In the genomic region with DNA sequence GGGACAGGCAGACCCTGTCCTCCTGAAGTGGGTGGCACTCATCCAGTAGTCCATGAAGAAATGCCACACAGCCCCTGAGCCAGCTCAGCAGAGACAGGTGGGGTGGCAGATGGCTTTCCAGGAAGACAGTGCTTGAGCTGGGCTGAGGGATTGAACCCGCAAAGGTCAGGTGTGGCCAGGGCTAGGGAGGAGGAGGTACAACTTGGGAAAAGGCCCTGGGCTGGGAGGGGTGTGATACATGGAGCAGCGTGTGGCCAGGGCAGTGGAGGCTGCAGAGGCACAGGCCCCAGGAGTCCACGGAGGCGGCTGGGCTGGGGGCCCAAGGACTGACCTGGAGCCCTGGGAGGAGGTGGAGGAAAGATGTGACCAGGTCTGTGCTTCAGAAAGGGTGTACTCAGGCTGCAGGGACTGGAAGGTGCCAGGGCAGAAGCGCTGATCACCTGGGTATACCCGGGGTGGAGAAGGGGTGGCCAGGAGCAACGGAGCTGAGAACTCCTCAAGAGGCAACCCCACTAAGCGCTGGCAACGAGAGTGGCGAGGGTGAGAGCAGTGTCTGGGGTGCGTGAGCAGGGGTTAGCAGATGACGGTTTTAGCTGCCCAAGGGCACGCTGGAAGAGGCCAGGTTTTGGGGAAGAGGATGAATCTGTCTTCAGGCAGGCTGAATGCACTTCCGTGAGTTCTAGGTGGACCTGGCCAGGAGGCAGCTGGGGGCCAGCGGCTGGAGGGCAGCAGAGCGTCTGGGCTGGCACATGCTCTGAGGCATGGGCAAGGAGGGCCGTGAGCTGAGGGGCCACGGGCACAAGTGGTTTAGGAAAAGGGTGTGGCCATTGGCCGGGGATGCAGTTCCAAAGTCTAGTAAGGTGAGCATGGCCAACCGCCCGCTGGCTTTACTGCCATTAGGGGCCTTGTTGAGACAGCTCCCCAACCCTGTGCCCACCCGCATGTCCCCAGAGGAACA, we compare ENCODE assay signal across 29 cellular contexts. TPM values are rescaled to one million over a fixed set of nuclear protein-coding genes. Genes with fewer than 3 reads are reported as not detected.
DNase-seq lines count a peak whose midpoint lies in the region; ATAC-seq, FAIRE-seq and TF ChIP-seq lines count a peak whose summit lies in the region.
"Had no signal": no experiment of that assay in that cellular context is flagged by ENCODE, and none has a peak within 500 bp of the region (broad histone marks: within the 10 kb centered on the region; RNA-seq: fewer than 3 reads in every experiment).

No MANE protein-coding gene starts in this region.

- H3K9me3 Mint-ChIP-seq in Calu3 (ENCODE audit: low read depth, unreplicated experiment): no peaks in the 10 kb centered on the region
- no peaks in the 10 kb centered on the region for H3K9me3 Mint-ChIP-seq in astrocyte (ENCODE audit: unreplicated experiment)
- H3K9me3 Mint-ChIP-seq in nephron: no peaks in the 10 kb centered on the region
- H3K9me3 Mint-ChIP-seq: activated T-helper 2 cell treated with anti-CD3 and anti-CD28 coated beads, Interferon-gamma antibody, Interleukin-2, Interleukin-4, amounts not matched to agents 10 μg/mL and 5 μg/mL and 100 μg/mL, durations not matched to agents 14 hours and 24 hours and 36 hours; stimulated activated effector memory CD8-positive, alpha-beta T cell treated with anti-CD3 and anti-CD28 coated beads, Interleukin-12 subunit alpha, Interleukin-12 subunit beta, amount 100 ng/mL, for 72 hours had no signal

- no peak overlapping the region for H2AFZ ChIP-seq in astrocyte (ENCODE audit: low read depth, low read length)
- H2AFZ ChIP-seq: GM23248 had no signal

- H3K27me3 Mint-ChIP-seq in Calu3 (ENCODE audit: unreplicated experiment) (no peaks in the 10 kb centered on the region), astrocyte (ENCODE audit: low read depth, unreplicated experiment) (no peaks in the 10 kb centered on the region), nephron (ENCODE audit: low read depth) (peaks cover 26% of the 10 kb centered on the region)

- CTCF ChIA-PET in Calu3 (lab: Charles Lee): no interaction called here

- no peaks in the 10 kb centered on the region for H3K9me3 ChIP-seq in astrocyte (ENCODE audit: insufficient read depth, low read depth, low read length)
- H3K9me3 ChIP-seq: A549, pancreas had no signal

- no peak for TF ChIP-seq CTCF in Calu3 (IDR thresholded peaks at IDR 0.05; ENCODE audit: unreplicated experiment)
- TF ChIP-seq CTCF in astrocyte (IDR thresholded peaks at IDR 0.05; ENCODE audit: insufficient read depth, low read depth, low read length): no peak
- no peak for TF ChIP-seq CTCF in nephron (IDR thresholded peaks at IDR 0.05; ENCODE audit: unreplicated experiment in 3 of 3)

- no peak for ATAC-seq in GM19397 (IDR thresholded peaks at IDR 0.05; ENCODE audit: unreplicated experiment)
- no peak for ATAC-seq in GM21447 (IDR thresholded peaks at IDR 0.05; ENCODE audit: unreplicated experiment)
- ATAC-seq: A549; Panc1; pancreas; sciatic nerve; SK-N-SH treated with all-trans-retinoic acid at 6 μM for 48 hours; stimulated activated effector memory CD8-positive, alpha-beta T cell treated with anti-CD3 and anti-CD28 coated beads, Interleukin-12 subunit alpha, Interleukin-12 subunit beta, amount 100 ng/mL, for 72 hours had no signal

- H3K4me1 ChIP-seq in astrocyte (ENCODE audit: insufficient read depth, low read length): peaks cover 6% of the 10 kb centered on the region

- FAIRE-seq in astrocyte (lab: Jason Lieb, UNC): no peak
- FAIRE-seq: A549, bronchial epithelial cell, G401.6, keratinocyte, pancreas had no signal

- peaks cover 10% of the 10 kb centered on the region for H3K79me2 ChIP-seq in astrocyte (ENCODE audit: insufficient read depth, low read length)

- BruUV-seq in Calu3 (replicated peaks; lab: Mats Ljungman, UMichigan): no TSS peak

- intact Hi-C loops in Calu3 (cut with micrococcal nuclease; ENCODE audit: unreplicated experiment): no loop called here

- peaks cover 36% of the 10 kb centered on the region for H3K36me3 Mint-ChIP-seq in Calu3 (ENCODE audit: insufficient read depth, unreplicated experiment)
- H3K36me3 Mint-ChIP-seq in astrocyte (ENCODE audit: low read depth, unreplicated experiment): peaks cover 2% of the 10 kb centered on the region
- H3K36me3 Mint-ChIP-seq in nephron (ENCODE audit: low read depth): peaks cover 4% of the 10 kb centered on the region

- H3K27ac Mint-ChIP-seq in Calu3 (ENCODE audit: unreplicated experiment) (peak overlapping the region; percentile 36), astrocyte (ENCODE audit: unreplicated experiment) (no peak overlapping the region), nephron (peak overlapping the region in 1 of 3 experiments; percentile 41)
- H3K27ac Mint-ChIP-seq: activated T-helper 2 cell treated with anti-CD3 and anti-CD28 coated beads, Interferon-gamma antibody, Interleukin-2, Interleukin-4, amounts not matched to agents 10 μg/mL and 5 μg/mL and 100 μg/mL, durations not matched to agents 14 hours and 24 hours and 36 hours; stimulated activated effector memory CD8-positive, alpha-beta T cell treated with anti-CD3 and anti-CD28 coated beads, Interleukin-12 subunit alpha, Interleukin-12 subunit beta, amount 100 ng/mL, for 72 hours had no signal

- H3K4me2 ChIP-seq in astrocyte (ENCODE audit: low read length): no peak overlapping the region
- H3K4me2 ChIP-seq: A549 had no signal

- H4K20me1 ChIP-seq in astrocyte (ENCODE audit: insufficient read depth, low read length): peaks cover 4% of the 10 kb centered on the region

- peaks cover 26% of the 10 kb centered on the region for H3K27me3 ChIP-seq in astrocyte (ENCODE audit: insufficient read depth, low read length)
- H3K27me3 ChIP-seq: pancreas had no signal

- no peak overlapping the region for H3K9ac ChIP-seq in astrocyte (ENCODE audit: low read length)
- H3K9ac ChIP-seq: GM23248 had no signal

- H3K4me3 Mint-ChIP-seq in Calu3 (ENCODE audit: low read depth, unreplicated experiment) (no peak overlapping the region), astrocyte (ENCODE audit: unreplicated experiment) (peak overlapping the region; percentile 45), nephron (peak overlapping the region; percentile 41 to 62 (median 61))
- H3K4me3 Mint-ChIP-seq: stimulated activated effector memory CD8-positive, alpha-beta T cell treated with anti-CD3 and anti-CD28 coated beads, Interleukin-12 subunit alpha, Interleukin-12 subunit beta, amount 100 ng/mL, for 72 hours had no signal

- H3K4me1 Mint-ChIP-seq in Calu3 (ENCODE audit: low read depth, unreplicated experiment) (no peaks in the 10 kb centered on the region), astrocyte (ENCODE audit: low read depth, unreplicated experiment) (peaks cover 5% of the 10 kb centered on the region), nephron (peaks cover 15% of the 10 kb centered on the region)

- H3K4me3 ChIP-seq in astrocyte (ENCODE audit: insufficient read depth, low read depth, low read length): no peak overlapping the region
- H3K4me3 ChIP-seq: A549, GM23248, pancreas had no signal

- H3K27ac ChIP-seq in astrocyte (ENCODE audit: low read depth, low read length): no peak overlapping the region
- H3K27ac ChIP-seq: A549, epithelial cell of prostate, GM23248, HL-60, pancreas had no signal

- no peaks in the 10 kb centered on the region for H3K36me3 ChIP-seq in astrocyte (ENCODE audit: insufficient read depth, low read length)
- H3K36me3 ChIP-seq: pancreas had no signal

- DNase-seq in NCI-H2029 (lab: John Stamatoyannopoulos, UW) (peak; percentile 15), NCI-H2029 treated with DMSO at 0.1 percent for 48 hours (lab: John Stamatoyannopoulos, UW) (no peak), Calu3 (no peak), astrocyte (ENCODE audit: low read depth) (no peak), SHP77 (lab: John Stamatoyannopoulos, UW) (no peak)
- DNase-seq: activated CD4-positive, alpha-beta T cell treated with anti-CD3 and anti-CD28 coated beads for 4 hours; GM23248; IMR-90; MM.1S; NCI-H146; NCI-H345; NK-92 treated with Interleukin-12 subunit alpha and Interleukin-12 subunit beta, amount 100 ng/mL, for 24 hours had no signal

RNA-seq across cellular contexts. Expression of gene RABL6, which starts 3.9 kb away (rescaled TPM):
- 68.9 and 72.4 TPM in 2 replicates for total RNA-seq in Calu3 (2022)
- total RNA-seq in astrocyte: 62.0 and 69.4 TPM in 2 replicates

RNA-seq across cellular contexts. Expression of gene CCDC183, which starts 7.7 kb away (rescaled TPM):
- 0.38 TPM in 1 of 2 replicates, not detected in the other for total RNA-seq in Calu3 (2022)
- total RNA-seq in astrocyte: 0.84 and 1.3 TPM in 2 replicates
- total RNA-seq: activated T-helper 2 cell treated with anti-CD3 and anti-CD28 coated beads, Interferon-gamma antibody, Interleukin-2, Interleukin-4, amounts not matched to agents 10 μg/mL and 5 μg/mL and 100 μg/mL, durations not matched to agents 14 hours and 24 hours and 36 hours had no signal

RNA-seq across cellular contexts. Expression of gene TMEM141, which starts 12.7 kb away (rescaled TPM):
- 64.1 and 75.8 TPM in 2 replicates for total RNA-seq in Calu3 (2022)
- total RNA-seq in astrocyte: 40.8 and 46.4 TPM in 2 replicates

RNA-seq across cellular contexts. Expression of gene AJM1, which starts 38.4 kb away (rescaled TPM):
- total RNA-seq in Calu3 (2022) (2.9 and 3.2 TPM in 2 replicates), astrocyte (3.3 and 4.2 TPM in 2 replicates)

RNA-seq across cellular contexts. Expression of gene LCN15, which starts 39.5 kb away (rescaled TPM):
- total RNA-seq in Calu3 (2022): not detected in 2 replicates
- not detected in 2 replicates for total RNA-seq in astrocyte
- total RNA-seq: activated T-helper 2 cell treated with anti-CD3 and anti-CD28 coated beads, Interferon-gamma antibody, Interleukin-2, Interleukin-4, amounts not matched to agents 10 μg/mL and 5 μg/mL and 100 μg/mL, durations not matched to agents 14 hours and 24 hours and 36 hours; bronchial epithelial cell; fibroblast of villous mesenchyme; GM23248; IMR-90; pancreas; sciatic nerve; temporal lobe had no signal
